16 cellular contexts compared by ENCODE assay signal in genomic region chr10:103614511-103615158, GRCh38.
DNase-seq lines count a peak whose midpoint lies in the region; ATAC-seq and TF ChIP-seq lines count a peak whose summit lies in the region.
"Had no signal": no experiment of that assay in that cellular context is flagged by ENCODE, and none has a peak within 500 bp of the region (broad histone marks: within the 10 kb centered on the region; RNA-seq: fewer than 3 reads in every experiment).

No MANE protein-coding gene starts in this region.

- H3K4me3 ChIP-seq in esophagus squamous epithelium (no peak overlapping the region), neuronal stem cell (ENCODE audit: low read length in 2 of 2) (no peak overlapping the region), vagina (no peak overlapping the region)
- H3K4me3 ChIP-seq: A549, lower lobe of right lung, spleen had no signal

- H3K9ac ChIP-seq in neuronal stem cell (ENCODE audit: low read depth, low read length, poor library complexity), result peak overlapping the region; percentile 15

- H4K91ac ChIP-seq in neuronal stem cell (ENCODE audit: low read depth, low read length, poor library complexity), result no peak overlapping the region

- H2AK5ac ChIP-seq in neuronal stem cell (ENCODE audit: low read depth, low read length), result no peak overlapping the region

- no peak overlapping the region for H2BK15ac ChIP-seq in neuronal stem cell (ENCODE audit: low read length)

- H2BK120ac ChIP-seq in neuronal stem cell (ENCODE audit: low read depth, low read length), result no peak overlapping the region

- intact Hi-C loops in left ventricle myocardium superior (cut with micrococcal nuclease) (no loop called here), left cardiac atrium (cut with DNase I) (no loop called here), esophagus squamous epithelium (cut with DNase I) (no loop called here), vagina (cut with DNase I) (loop anchor here (5.0 kb wide), 1 partner anchor 63 kb away; no protein-coding TSS in a partner anchor)

- H3K23ac ChIP-seq in neuronal stem cell (ENCODE audit: low read depth, low read length, poor library complexity), result no peak overlapping the region

- H3K4me2 ChIP-seq in neuronal stem cell (ENCODE audit: insufficient read depth, low read length, poor library complexity, severe bottlenecking), result no peak overlapping the region
- H3K4me2 ChIP-seq: A549 had no signal

- no peaks in the 10 kb centered on the region for H3K79me1 ChIP-seq in neuronal stem cell (ENCODE audit: low read depth, low read length)

- TF ChIP-seq CTCF in esophagus squamous epithelium (IDR thresholded peaks at IDR 0.05) (no peak), vagina (IDR thresholded peaks at IDR 0.05) (no peak)

- peak; percentile 16 for ATAC-seq in left ventricle myocardium superior
- no peak for ATAC-seq in left cardiac atrium
- no peak for ATAC-seq in GM21423 (IDR thresholded peaks at IDR 0.05; ENCODE audit: unreplicated experiment)
- ATAC-seq: A549; activated CD4-positive, alpha-beta T cell treated with anti-CD3 and anti-CD28 coated beads for 36 hours had no signal

- peak overlapping the region; percentile 58 for H4K8ac ChIP-seq in neuronal stem cell (ENCODE audit: low read depth, low read length)

- peak overlapping the region; percentile 19 to 75 (median 70) for H3K27ac ChIP-seq in esophagus squamous epithelium
- H3K27ac ChIP-seq in neuronal stem cell (replicated peaks; ENCODE audit: low read length), result no peak overlapping the region
- peak overlapping the region; percentile 83 for H3K27ac ChIP-seq in vagina
- H3K27ac ChIP-seq: A549, neutrophil had no signal

- H2BK5ac ChIP-seq in neuronal stem cell (ENCODE audit: low read length), result no peak overlapping the region

- H3K4ac ChIP-seq in neuronal stem cell (ENCODE audit: low read length), result peak overlapping the region; percentile 62

- DNase-seq in left ventricle myocardium superior (peak; percentile 53), left cardiac atrium (no peak), esophagus squamous epithelium (lab: John Stamatoyannopoulos, UW) (no peak), neuronal stem cell (ENCODE audit: low spot score) (no peak), vagina (ENCODE audit: extremely low spot score in 2 of 2) (no peak), dedifferentiated amniotic fluid mesenchymal stem cell (ENCODE audit: extremely low spot score) (no peak), DMS79 (lab: John Stamatoyannopoulos, UW) (no peak)
- DNase-seq: activated CD4-positive, alpha-beta T cell treated with anti-CD3 and anti-CD28 coated beads for 36 hours; activated T-cell treated with anti-CD3 and anti-CD28 coated beads for 4 hours; lower lobe of right lung; NCI-H1092 treated with DMSO at 0.1 percent for 48 hours; spleen; stimulated activated naive CD4-positive, alpha-beta T cell treated with Interleukin-2 at 50 U/mL for 16 hours had no signal

- peak overlapping the region; percentile 56 for H2AFZ ChIP-seq in neuronal stem cell (ENCODE audit: low read length)

- H3K27me3 ChIP-seq in esophagus squamous epithelium (no peaks in the 10 kb centered on the region), neuronal stem cell (ENCODE audit: control insufficient read depth in 3 of 3, insufficient read depth in 3 of 3, low read depth in 1 of 3, low read length in 3 of 3) (no peaks in the 10 kb centered on the region), vagina (no peaks in the 10 kb centered on the region)
- H3K27me3 ChIP-seq: neutrophil, spleen had no signal

- TF ChIP-seq POLR2A in esophagus squamous epithelium (IDR thresholded peaks at IDR 0.05) (no peak), vagina (IDR thresholded peaks at IDR 0.05) (no peak)

- H2BK12ac ChIP-seq in neuronal stem cell (ENCODE audit: low read length), result no peak overlapping the region

- peaks cover 23 to 100% (median 39%) of the 10 kb centered on the region in 3 donors for H3K36me3 ChIP-seq in esophagus squamous epithelium
- H3K36me3 ChIP-seq in neuronal stem cell (replicated peaks in 1 of 2; ENCODE audit: control insufficient read depth in 2 of 2, insufficient read depth in 2 of 2, low read length in 2 of 2), result peaks cover 2 to 48% of the 10 kb centered on the region in 2 donors
- H3K36me3 ChIP-seq in vagina, result peaks cover 0 to 43% of the 10 kb centered on the region in 2 donors
- H3K36me3 ChIP-seq: neutrophil had no signal

- H3K14ac ChIP-seq in neuronal stem cell (ENCODE audit: low read length), result no peak overlapping the region

- WGBS in esophagus squamous epithelium, 2 donors, result 67 to 68% methylated on average over 10 to 12 of the region's 14 CpGs
- no CpG with 5 or more reads among the region's 14 CpGs for WGBS in neuronal stem cell (ENCODE audit: extremely low coverage in 2 of 2, insufficient read length in 2 of 2, insufficient replicate concordance in 1 of 2), 2 donors

- H3K9me3 ChIP-seq in esophagus squamous epithelium (no peaks in the 10 kb centered on the region), neuronal stem cell (replicated peaks in 1 of 2; ENCODE audit: control insufficient read depth in 2 of 2, insufficient read depth in 1 of 2, low read depth in 1 of 2, low read length in 2 of 2) (no peaks in the 10 kb centered on the region), vagina (no peaks in the 10 kb centered on the region)
- H3K9me3 ChIP-seq: A549, lower lobe of right lung, neutrophil, spleen had no signal

- H3K4me1 ChIP-seq in esophagus squamous epithelium (peaks cover 12 to 67% (median 44%) of the 10 kb centered on the region in 3 donors), neuronal stem cell (ENCODE audit: control insufficient read depth in 2 of 2, insufficient read depth in 1 of 2, low read depth in 1 of 2, low read length in 2 of 2) (peaks cover 4% of the 10 kb centered on the region in 2 donors), vagina (peaks cover 73% of the 10 kb centered on the region)
- H3K4me1 ChIP-seq: A549 had no signal

- H3K18ac ChIP-seq in neuronal stem cell (ENCODE audit: low read length), result no peak overlapping the region
